In the genomic region with DNA sequence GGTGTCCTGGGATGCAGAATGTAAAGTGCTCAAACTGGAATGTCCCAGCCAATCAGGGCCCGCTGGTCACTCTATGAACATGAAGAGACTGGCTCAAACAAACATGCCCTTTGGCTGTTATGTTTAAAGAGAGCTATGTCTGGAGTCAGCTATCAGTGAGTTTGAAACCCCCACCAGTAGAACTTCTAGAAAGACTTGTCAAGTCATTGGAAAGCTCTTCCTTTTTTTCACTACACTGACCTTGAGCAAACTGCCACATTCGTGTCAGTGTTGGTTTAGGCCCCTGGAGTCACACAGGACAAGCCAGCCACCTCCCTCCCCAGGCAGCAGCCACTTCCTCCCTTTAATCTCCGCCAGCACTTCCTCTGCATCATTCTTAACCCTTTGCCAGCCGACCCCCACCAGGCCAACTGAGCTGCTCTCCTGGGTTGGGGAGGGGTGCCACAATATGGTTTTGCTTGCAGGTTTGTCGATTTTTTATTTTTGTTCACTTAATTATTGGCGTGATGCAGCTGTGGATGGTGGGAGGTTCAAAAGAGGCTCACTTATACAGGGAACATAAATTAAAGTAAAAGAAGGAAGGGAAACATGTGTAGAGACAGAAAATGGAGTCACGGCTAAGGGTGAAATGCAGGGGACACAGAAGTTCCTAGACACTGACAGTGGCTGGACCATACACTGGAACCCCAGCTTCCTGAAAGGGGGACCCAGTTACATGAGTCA, we compare ENCODE assay signal across 1 cellular context.
TF ChIP-seq lines count a peak whose summit lies in the region.

No MANE protein-coding gene starts in this region.

TF ChIP-seq in H1, 55 proteins besides CTCF, POLR2A, EP300 and RAD21:
- no peak for TF ChIP-seq SIX5 (IDR thresholded peaks at IDR 0.05; ENCODE audit: low read depth, low read length)
- no peak for TF ChIP-seq SP1 (IDR thresholded peaks at IDR 0.05; ENCODE audit: low read depth, low read length)
